In the genomic region with DNA sequence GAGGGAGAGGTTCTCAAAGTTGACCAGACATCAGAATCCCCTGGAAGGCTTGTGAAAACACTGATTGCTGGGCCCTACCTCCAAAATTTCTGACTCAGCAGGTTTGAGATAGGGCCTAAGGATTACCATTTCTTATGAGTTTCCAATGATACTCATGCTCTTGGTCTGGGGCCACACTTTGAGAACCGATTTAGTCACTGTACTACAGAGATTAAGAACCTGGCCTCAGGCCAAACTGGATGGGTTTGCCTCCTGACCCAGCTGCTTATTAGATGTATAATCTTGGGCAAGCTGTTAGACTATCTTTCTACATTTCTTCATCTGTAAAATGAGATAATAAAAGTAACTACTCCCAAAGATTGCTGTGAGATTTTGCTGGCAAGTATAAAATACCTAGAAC, we compare ENCODE assay signal across 17 cellular contexts.
DNase-seq lines count a peak whose midpoint lies in the region; ATAC-seq, FAIRE-seq and TF ChIP-seq lines count a peak whose summit lies in the region.
"Had no signal": no experiment of that assay in that cellular context is flagged by ENCODE, and none has a peak within 500 bp of the region (broad histone marks: within the 10 kb centered on the region; RNA-seq: fewer than 3 reads in every experiment).

No MANE protein-coding gene starts in this region.

- no peaks in the 10 kb centered on the region for H3F3A ChIP-seq in GM23248 (ENCODE audit: insufficient read depth)

- no peaks in the 10 kb centered on the region for H3K9me3 ChIP-seq in GM23248 (ENCODE audit: low read depth)
- H3K9me3 ChIP-seq in CD4-positive, alpha-beta T cell (ENCODE audit: control insufficient read depth, low read length), result no peaks in the 10 kb centered on the region
- H3K9me3 ChIP-seq: right lobe of liver, suprapubic skin had no signal

- H3K4me1 ChIP-seq in GM23248 (ENCODE audit: insufficient read depth), result no peaks in the 10 kb centered on the region
- H3K4me1 ChIP-seq: right lobe of liver, suprapubic skin had no signal

- POLR2A ChIA-PET in CD4-positive, alpha-beta T cell (lab: Charles Lee), result no interaction called here

- no peak overlapping the region for H3K9ac ChIP-seq in GM23248

- no peaks in the 10 kb centered on the region for H3K27me3 ChIP-seq in GM23248 (replicated peaks; ENCODE audit: insufficient read depth)
- no peaks in the 10 kb centered on the region for H3K27me3 ChIP-seq in bronchial epithelial cell (ENCODE audit: control insufficient read depth, insufficient read depth, low read length)
- no peaks in the 10 kb centered on the region for H3K27me3 ChIP-seq in CD4-positive, alpha-beta T cell (ENCODE audit: control insufficient read depth, insufficient read depth, low read length)
- H3K27me3 ChIP-seq: right lobe of liver, suprapubic skin had no signal

- in situ Hi-C loops in GM23248 (cut with MboI), result loop anchor here (25.0 kb wide), 1 partner anchor 656 kb away; the partner anchor contains the start of gene THSD7A

- DNase-seq in GM23248 (peak; percentile 42), NCI-H69 (lab: John Stamatoyannopoulos, UW) (peak; percentile 38), bronchial epithelial cell (ENCODE audit: low read depth) (peak; percentile 43), myocyte (ENCODE audit: low read depth) (peak; percentile 50)
- DNase-seq in CD4-positive, alpha-beta T cell, result no peak
- no peak for DNase-seq in stimulated activated CD4-positive, alpha-beta T cell treated with anti-CD3 and anti-CD28 coated beads, Interleukin-1b, Interleukin-23, amount 100 ng/mL, for 48 hours
- DNase-seq: amniotic stem cell; DMS53; H7; hippocampal formation; right lobe of liver; stimulated activated CD4-positive, alpha-beta T cell treated with anti-CD3 and anti-CD28 coated beads, Interleukin-2, amount 100 ng/mL, for 24 hours had no signal

- TF ChIP-seq CTCF in bronchial epithelial cell (IDR thresholded peaks at IDR 0.05; ENCODE audit: insufficient read depth, low read length, severe bottlenecking), result no peak
- TF ChIP-seq CTCF in CD4-positive, alpha-beta T cell (IDR thresholded peaks at IDR 0.05), result no peak

- H3K9me3 Mint-ChIP-seq in CD4-positive, alpha-beta T cell, result no peaks in the 10 kb centered on the region

- no peak overlapping the region for H3K27ac Mint-ChIP-seq in CD4-positive, alpha-beta T cell

- no peaks in the 10 kb centered on the region for H3K79me2 ChIP-seq in GM23248 (ENCODE audit: insufficient read depth)

- no peak overlapping the region for H3K4me3 Mint-ChIP-seq in CD4-positive, alpha-beta T cell

- H3K4me3 ChIP-seq in GM23248 (no peak overlapping the region), bronchial epithelial cell (ENCODE audit: low read depth, low read length) (no peak overlapping the region)
- H3K4me3 ChIP-seq: right lobe of liver, suprapubic skin had no signal

- no peaks in the 10 kb centered on the region for H3K36me3 Mint-ChIP-seq in CD4-positive, alpha-beta T cell (ENCODE audit: low read depth)

- intact Hi-C loops in CD4-positive, alpha-beta T cell (cut with DNase I, micrococcal nuclease), result loop anchor here (5.0 to 10.0 kb wide), 6 partner anchors 36 to 1069 kb away; partner anchors contain the start of gene THSD7A (in 1 of the 2)

- H3K36me3 ChIP-seq in GM23248 (ENCODE audit: low read depth) (no peaks in the 10 kb centered on the region), bronchial epithelial cell (ENCODE audit: control insufficient read depth, insufficient read depth, low read length) (no peaks in the 10 kb centered on the region)
- H3K36me3 ChIP-seq: right lobe of liver, suprapubic skin had no signal

- H3K4me2 ChIP-seq in GM23248 (ENCODE audit: unreplicated experiment), result no peak overlapping the region

- H3K27ac ChIP-seq in GM23248, result no peak overlapping the region
- H3K27ac ChIP-seq in CD4-positive, alpha-beta T cell (ENCODE audit: low read depth, low read length), result no peak overlapping the region
- H3K27ac ChIP-seq: right lobe of liver, suprapubic skin, VCaP had no signal

- no peak overlapping the region for H2AFZ ChIP-seq in GM23248

- CTCF ChIA-PET in CD4-positive, alpha-beta T cell (lab: Charles Lee), result no interaction called here

- no peak for FAIRE-seq in bronchial epithelial cell (lab: Jason Lieb, UNC)
- FAIRE-seq: colon had no signal

- no peak for ATAC-seq in CD4-positive, alpha-beta T cell (ENCODE audit: poor library complexity)
- ATAC-seq in HG03025 (IDR thresholded peaks at IDR 0.05; ENCODE audit: low FRiP score, unreplicated experiment) (no peak), HG03045 (IDR thresholded peaks at IDR 0.05; ENCODE audit: unreplicated experiment) (no peak)
- ATAC-seq: right lobe of liver had no signal

- H4K20me1 ChIP-seq in GM23248 (ENCODE audit: insufficient read depth), result no peaks in the 10 kb centered on the region

- 0 to 20% methylated on average over 1 of the region's 1 CpG for WGBS in GM23248 (ENCODE audit: low coverage in 1 of 2, low lambda C conversion rate in 2 of 2, missing lambda C conversion rate in 2 of 2), 2 experiments

- H3K9me2 ChIP-seq in GM23248 (ENCODE audit: insufficient read depth), result no peaks in the 10 kb centered on the region

- no peaks in the 10 kb centered on the region for H3K4me1 Mint-ChIP-seq in CD4-positive, alpha-beta T cell (ENCODE audit: low read depth)

- peaks cover 9% of the 10 kb centered on the region for H3K27me3 Mint-ChIP-seq in CD4-positive, alpha-beta T cell

Comparison
In these comparisons a context has a peak if more than half of its experiments do, and no peak if none do; other contexts are left out.
1. DNase-seq: peak in GM23248 (single experiment), NCI-H69 (single experiment), bronchial epithelial cell (single experiment) and myocyte (single experiment); none in CD4-positive, alpha-beta T cell (0 of 10) and stimulated activated CD4-positive, alpha-beta T cell treated with anti-CD3 and anti-CD28 coated beads, Interleukin-1b, Interleukin-23, amount 100 ng/mL, for 48 hours (single experiment).